ENCODE assay signal across 1 cellular context in the genomic region with DNA sequence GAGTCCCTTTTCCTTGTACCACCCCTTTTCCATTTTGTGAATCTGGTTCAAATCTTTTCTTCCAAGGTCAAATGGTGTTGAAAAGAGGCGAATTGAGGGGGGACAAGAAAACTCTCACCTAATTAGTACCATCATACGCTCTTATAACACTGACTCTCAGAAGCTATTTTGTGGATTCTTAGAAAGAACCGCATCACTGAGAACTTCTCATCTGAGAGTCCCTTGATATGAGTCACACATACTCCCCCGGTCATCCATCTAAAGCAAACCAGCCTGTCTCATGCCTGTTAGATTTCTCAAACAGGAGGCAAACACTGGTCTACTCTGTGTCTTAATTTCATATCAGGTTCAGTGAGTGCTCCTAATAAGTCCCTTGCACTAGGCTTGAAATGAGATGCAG.
TF ChIP-seq lines count a peak whose summit lies in the region.

No MANE protein-coding gene starts in this region.

TF ChIP-seq in GM23338, 12 proteins besides CTCF, POLR2A, EP300 and RAD21 (continued from another document):
- TF ChIP-seq, protein P1, sequence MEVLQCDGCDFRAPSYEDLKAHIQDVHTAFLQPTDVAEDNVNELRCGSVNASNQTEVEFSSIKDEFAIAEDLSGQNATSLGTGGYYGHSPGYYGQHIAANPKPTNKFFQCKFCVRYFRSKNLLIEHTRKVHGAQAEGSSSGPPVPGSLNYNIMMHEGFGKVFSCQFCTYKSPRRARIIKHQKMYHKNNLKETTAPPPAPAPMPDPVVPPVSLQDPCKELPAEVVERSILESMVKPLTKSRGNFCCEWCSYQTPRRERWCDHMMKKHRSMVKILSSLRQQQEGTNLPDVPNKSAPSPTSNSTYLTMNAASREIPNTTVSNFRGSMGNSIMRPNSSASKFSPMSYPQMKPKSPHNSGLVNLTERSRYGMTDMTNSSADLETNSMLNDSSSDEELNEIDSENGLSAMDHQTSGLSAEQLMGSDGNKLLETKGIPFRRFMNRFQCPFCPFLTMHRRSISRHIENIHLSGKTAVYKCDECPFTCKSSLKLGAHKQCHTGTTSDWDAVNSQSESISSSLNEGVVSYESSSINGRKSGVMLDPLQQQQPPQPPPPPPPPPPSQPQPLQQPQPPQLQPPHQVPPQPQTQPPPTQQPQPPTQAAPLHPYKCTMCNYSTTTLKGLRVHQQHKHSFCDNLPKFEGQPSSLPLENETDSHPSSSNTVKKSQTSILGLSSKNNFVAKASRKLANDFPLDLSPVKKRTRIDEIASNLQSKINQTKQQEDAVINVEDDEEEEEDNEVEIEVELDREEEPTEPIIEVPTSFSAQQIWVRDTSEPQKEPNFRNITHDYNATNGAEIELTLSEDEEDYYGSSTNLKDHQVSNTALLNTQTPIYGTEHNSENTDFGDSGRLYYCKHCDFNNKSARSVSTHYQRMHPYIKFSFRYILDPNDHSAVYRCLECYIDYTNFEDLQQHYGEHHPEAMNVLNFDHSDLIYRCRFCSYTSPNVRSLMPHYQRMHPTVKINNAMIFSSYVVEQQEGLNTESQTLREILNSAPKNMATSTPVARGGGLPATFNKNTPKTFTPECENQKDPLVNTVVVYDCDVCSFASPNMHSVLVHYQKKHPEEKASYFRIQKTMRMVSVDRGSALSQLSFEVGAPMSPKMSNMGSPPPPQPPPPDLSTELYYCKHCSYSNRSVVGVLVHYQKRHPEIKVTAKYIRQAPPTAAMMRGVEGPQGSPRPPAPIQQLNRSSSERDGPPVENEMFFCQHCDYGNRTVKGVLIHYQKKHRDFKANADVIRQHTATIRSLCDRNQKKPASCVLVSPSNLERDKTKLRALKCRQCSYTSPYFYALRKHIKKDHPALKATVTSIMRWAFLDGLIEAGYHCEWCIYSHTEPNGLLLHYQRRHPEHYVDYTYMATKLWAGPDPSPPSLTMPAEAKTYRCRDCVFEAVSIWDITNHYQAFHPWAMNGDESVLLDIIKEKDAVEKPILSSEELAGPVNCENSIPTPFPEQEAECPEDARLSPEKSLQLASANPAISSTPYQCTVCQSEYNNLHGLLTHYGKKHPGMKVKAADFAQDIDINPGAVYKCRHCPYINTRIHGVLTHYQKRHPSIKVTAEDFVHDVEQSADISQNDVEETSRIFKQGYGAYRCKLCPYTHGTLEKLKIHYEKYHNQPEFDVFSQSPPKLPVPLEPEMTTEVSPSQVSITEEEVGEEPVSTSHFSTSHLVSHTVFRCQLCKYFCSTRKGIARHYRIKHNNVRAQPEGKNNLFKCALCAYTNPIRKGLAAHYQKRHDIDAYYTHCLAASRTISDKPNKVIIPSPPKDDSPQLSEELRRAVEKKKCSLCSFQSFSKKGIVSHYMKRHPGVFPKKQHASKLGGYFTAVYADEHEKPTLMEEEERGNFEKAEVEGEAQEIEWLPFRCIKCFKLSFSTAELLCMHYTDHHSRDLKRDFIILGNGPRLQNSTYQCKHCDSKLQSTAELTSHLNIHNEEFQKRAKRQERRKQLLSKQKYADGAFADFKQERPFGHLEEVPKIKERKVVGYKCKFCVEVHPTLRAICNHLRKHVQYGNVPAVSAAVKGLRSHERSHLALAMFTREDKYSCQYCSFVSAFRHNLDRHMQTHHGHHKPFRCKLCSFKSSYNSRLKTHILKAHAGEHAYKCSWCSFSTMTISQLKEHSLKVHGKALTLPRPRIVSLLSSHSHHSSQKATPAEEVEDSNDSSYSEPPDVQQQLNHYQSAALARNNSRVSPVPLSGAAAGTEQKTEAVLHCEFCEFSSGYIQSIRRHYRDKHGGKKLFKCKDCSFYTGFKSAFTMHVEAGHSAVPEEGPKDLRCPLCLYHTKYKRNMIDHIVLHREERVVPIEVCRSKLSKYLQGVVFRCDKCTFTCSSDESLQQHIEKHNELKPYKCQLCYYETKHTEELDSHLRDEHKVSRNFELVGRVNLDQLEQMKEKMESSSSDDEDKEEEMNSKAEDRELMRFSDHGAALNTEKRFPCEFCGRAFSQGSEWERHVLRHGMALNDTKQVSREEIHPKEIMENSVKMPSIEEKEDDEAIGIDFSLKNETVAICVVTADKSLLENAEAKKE (CRISPR knock-in tag; IDR thresholded peaks at IDR 0.05), result no peak
- TF ChIP-seq JUNB (IDR thresholded peaks at IDR 0.05; ENCODE audit: unreplicated experiment) (no peak), ZNF331 (CRISPR knock-in tag; IDR thresholded peaks at IDR 0.05; ENCODE audit: low read depth) (no peak)
